ENCODE assay signal across 11 cellular contexts in the genomic region with DNA sequence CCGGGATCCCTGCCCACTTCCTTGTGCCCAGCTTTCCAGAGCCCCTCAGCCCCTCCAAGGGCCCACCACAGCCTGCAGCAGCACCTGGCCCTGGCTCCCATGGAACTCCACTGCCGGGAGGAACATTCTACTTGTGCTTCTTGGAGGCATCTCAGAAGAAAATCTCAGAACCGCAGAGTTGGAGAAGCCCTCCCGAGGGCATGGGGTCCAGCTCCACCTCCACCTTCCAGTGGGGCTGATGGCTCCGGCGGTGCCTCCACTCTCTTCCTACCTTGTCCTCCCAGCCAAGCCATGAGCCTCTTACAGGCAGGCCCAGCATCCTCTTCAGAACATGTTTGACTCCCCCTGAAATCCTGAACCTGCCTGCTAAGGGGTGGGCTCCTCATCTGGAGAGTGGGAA.
"Had no signal": no experiment of that assay in that cellular context is flagged by ENCODE, and none has a peak within 500 bp of the region (broad histone marks: within the 10 kb centered on the region; RNA-seq: fewer than 3 reads in every experiment).

No MANE protein-coding gene starts in this region.

- H3K36me3 ChIP-seq: esophagus muscularis mucosa, thoracic aorta had no signal

- H3K9me3 ChIP-seq: thoracic aorta had no signal

- ATAC-seq: activated naive CD4-positive, alpha-beta T cell treated with anti-CD3 and anti-CD28 coated beads, Interleukin-2, amount 50 U/mL, for 72 hours; stimulated activated naive CD8-positive, alpha-beta T cell treated with anti-CD3 and anti-CD28 coated beads, Interleukin-15, amount 100 ng/mL, for 72 hours had no signal

- DNase-seq: activated effector memory CD4-positive, alpha-beta T cell treated with Interleukin-2 at 50 U/mL for 16 hours; activated T-cell treated with anti-CD3 and anti-CD28 coated beads, Interleukin-2, amount 50 U/mL, for 24 hours; amygdala; foreskin keratinocyte; islet precursor cell; stimulated activated CD4-positive, alpha-beta T cell treated with anti-CD3 and anti-CD28 coated beads, Interleukin-12 subunit alpha, Interleukin-12 subunit beta, amount 100 ng/mL, for 4 hours; stimulated activated naive CD8-positive, alpha-beta T cell treated with anti-CD3 and anti-CD28 coated beads, Interleukin-15, amount 100 ng/mL, for 72 hours; T-helper 2 cell had no signal

- H3K4me3 ChIP-seq: esophagus muscularis mucosa, thoracic aorta had no signal

- H3K27me3 ChIP-seq: esophagus muscularis mucosa, foreskin keratinocyte had no signal

- H3K27ac ChIP-seq: foreskin keratinocyte had no signal
